Comparison of ENCODE assay signal across 14 cellular contexts in the genomic region with DNA sequence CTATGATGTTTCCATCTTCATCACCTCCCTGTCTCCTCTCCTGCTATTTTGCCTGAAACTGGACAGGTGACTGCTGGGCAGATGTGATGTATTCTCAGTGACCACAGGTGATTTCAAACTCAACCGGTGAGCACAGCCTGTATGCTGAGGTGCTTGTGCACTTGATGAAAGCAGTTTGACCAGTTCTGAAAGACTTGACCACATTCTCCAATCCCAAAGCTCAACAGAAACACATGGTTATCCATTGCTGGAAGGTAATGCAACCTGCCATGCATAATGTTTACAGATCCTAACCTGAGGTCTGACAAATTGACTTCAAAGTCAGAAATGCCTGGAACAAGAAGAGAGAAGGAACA.
"Had no signal": no experiment of that assay in that cellular context is flagged by ENCODE, and none has a peak within 500 bp of the region (broad histone marks: within the 10 kb centered on the region; RNA-seq: fewer than 3 reads in every experiment).

No MANE protein-coding gene starts in this region.

- H3K27ac ChIP-seq: adrenal gland, heart left ventricle, parathyroid adenoma, tibial artery had no signal

- H3K36me3 ChIP-seq: adrenal gland, heart left ventricle, tibial artery had no signal

- H3K27me3 ChIP-seq: adrenal gland had no signal

- H3K9me3 ChIP-seq: adrenal gland, heart left ventricle, tibial artery had no signal

- H2AFZ ChIP-seq: parathyroid adenoma had no signal

- DNase-seq: activated CD4-positive, alpha-beta T cell treated with anti-CD3 and anti-CD28 coated beads, Interleukin-2, amount 50 U/mL, for 1 hour; activated CD4-positive, CD25-positive, alpha-beta regulatory T cell; activated naive CD4-positive, alpha-beta T cell treated with anti-CD3 and anti-CD28 coated beads, Interleukin-2, amount 50 U/mL, for 16 hours; activated T-cell treated with anti-CD3 and anti-CD28 coated beads for 4 hours; heart left ventricle; naive B cell; retina; stimulated activated CD4-positive, alpha-beta T cell treated with anti-CD3 and anti-CD28 coated beads, Interleukin-15, amount 100 ng/mL, for 24 hours; stimulated activated CD4-positive, alpha-beta T cell treated with anti-CD3 and anti-CD28 coated beads, Interleukin-4, amount 100 ng/mL, for 4 hours; tibial artery had no signal

- H3K4me1 ChIP-seq: adrenal gland, heart left ventricle, parathyroid adenoma, tibial artery had no signal

- ATAC-seq: heart left ventricle, SK-N-SH treated with all-trans-retinoic acid at 6 μM for 48 hours had no signal

- H3K4me3 ChIP-seq: adrenal gland, heart left ventricle, lung, tibial artery had no signal
